9 cellular contexts compared by ENCODE assay signal in genomic region chr11:83072689-83073242, GRCh38. TPM values are rescaled to one million over a fixed set of nuclear protein-coding genes. Genes with fewer than 3 reads are reported as not detected.
DNase-seq lines count a peak whose midpoint lies in the region; ATAC-seq and TF ChIP-seq lines count a peak whose summit lies in the region.
"Had no signal": no experiment of that assay in that cellular context is flagged by ENCODE, and none has a peak within 500 bp of the region (broad histone marks: within the 10 kb centered on the region; RNA-seq: fewer than 3 reads in every experiment).

No MANE protein-coding gene starts in this region.

- no peaks in the 10 kb centered on the region for H3K9me3 Mint-ChIP-seq in naive thymus-derived CD4-positive, alpha-beta T cell
- H3K9me3 Mint-ChIP-seq: IgD-negative memory B cell had no signal

- no peak for TF ChIP-seq CTCF in dorsolateral prefrontal cortex (IDR thresholded peaks at IDR 0.05 in 54 of 56, conservative IDR thresholded peaks at IDR 0.05 in 2 of 56; ENCODE audit: low read depth in 1 of 56, partially characterized antibody in 56 of 56)

- H3K4me1 Mint-ChIP-seq in naive thymus-derived CD4-positive, alpha-beta T cell = peaks cover 6 to 44% (median 22%) of the 10 kb centered on the region in 7 donors

- ATAC-seq in naive thymus-derived CD4-positive, alpha-beta T cell = no peak
- ATAC-seq in GM19463 (IDR thresholded peaks at IDR 0.05; ENCODE audit: unreplicated experiment) = no peak

- no peak overlapping the region for H3K4me3 Mint-ChIP-seq in naive thymus-derived CD4-positive, alpha-beta T cell
- H3K4me3 Mint-ChIP-seq: IgD-negative memory B cell had no signal

- H3K36me3 Mint-ChIP-seq in naive thymus-derived CD4-positive, alpha-beta T cell = peaks cover 0 to 27% (median 18%) of the 10 kb centered on the region in 5 donors

- H3K27me3 ChIP-seq in BLaER1 treated with 17β-estradiol and CSF1 and Interleukin-3, amounts not matched to agents 10 nM and 100 nM = peaks cover 27 to 35% (median 33%) of the 10 kb centered on the region in 11 experiments
- no peaks in the 10 kb centered on the region for H3K27me3 ChIP-seq in HUES6 (ENCODE audit: control insufficient read depth, insufficient read depth, low read length)
- no peaks in the 10 kb centered on the region for H3K27me3 ChIP-seq in dorsolateral prefrontal cortex
- H3K27me3 ChIP-seq in naive thymus-derived CD4-positive, alpha-beta T cell (ENCODE audit: control insufficient read depth in 2 of 2, insufficient read depth in 2 of 2, low read length in 2 of 2) = no peaks in the 10 kb centered on the region

- H3K4me2 ChIP-seq in BLaER1 treated with 17β-estradiol and CSF1 and Interleukin-3, amounts not matched to agents 10 nM and 100 nM = peak overlapping the region; percentile 79 to 99 (median 95)

- peak overlapping the region; percentile 73 to 96 (median 80) for H3K4me3 ChIP-seq in BLaER1 treated with 17β-estradiol and CSF1 and Interleukin-3, amounts not matched to agents 10 nM and 100 nM
- peak overlapping the region; percentile 85 for H3K4me3 ChIP-seq in HUES6 (ENCODE audit: low read depth, low read length)
- peak overlapping the region; percentile 61 to 96 (median 86) for H3K4me3 ChIP-seq in dorsolateral prefrontal cortex
- peak overlapping the region; percentile 89 for H3K4me3 ChIP-seq in naive thymus-derived CD4-positive, alpha-beta T cell (ENCODE audit: low read length)

- no peaks in the 10 kb centered on the region for H3K9me3 ChIP-seq in BLaER1 treated with 17β-estradiol and CSF1 and Interleukin-3, amounts not matched to agents 10 nM and 100 nM (replicated peaks in 1 of 11)
- no peaks in the 10 kb centered on the region for H3K9me3 ChIP-seq in HUES6 (ENCODE audit: control insufficient read depth, insufficient read depth, low read depth, low read length)
- H3K9me3 ChIP-seq in naive thymus-derived CD4-positive, alpha-beta T cell (ENCODE audit: control insufficient read depth in 2 of 3, low read length in 3 of 3) = no peaks in the 10 kb centered on the region

- H3K27ac ChIP-seq in BLaER1 treated with 17β-estradiol and CSF1 and Interleukin-3, amounts not matched to agents 10 nM and 100 nM = peak overlapping the region; percentile 92 to 99 (median 97)
- peak overlapping the region; percentile 85 for H3K27ac ChIP-seq in HUES6 (ENCODE audit: low read depth, low read length)
- peak overlapping the region in 57 of 59 donors; percentile 32 to 98 (median 93) for H3K27ac ChIP-seq in dorsolateral prefrontal cortex
- peak overlapping the region; percentile 92 for H3K27ac ChIP-seq in naive thymus-derived CD4-positive, alpha-beta T cell (ENCODE audit: low read depth, low read length)

- peaks cover 0 to 14% (median 0%) of the 10 kb centered on the region in 11 experiments; a peak in 7 of 22 replicates for H4K20me1 ChIP-seq in BLaER1 treated with 17β-estradiol and CSF1 and Interleukin-3, amounts not matched to agents 10 nM and 100 nM

- peaks cover 20 to 50% (median 36%) of the 10 kb centered on the region in 11 experiments for H3K36me3 ChIP-seq in BLaER1 treated with 17β-estradiol and CSF1 and Interleukin-3, amounts not matched to agents 10 nM and 100 nM
- H3K36me3 ChIP-seq in HUES6 (ENCODE audit: control insufficient read depth, insufficient read depth, low read length) = peaks cover 25% of the 10 kb centered on the region
- peaks cover 0 to 5% (median 0%) of the 10 kb centered on the region in 3 experiments for H3K36me3 ChIP-seq in naive thymus-derived CD4-positive, alpha-beta T cell (ENCODE audit: control insufficient read depth in 2 of 3, insufficient read depth in 3 of 3, low read length in 3 of 3)

- peaks cover 22 to 45% (median 28%) of the 10 kb centered on the region in 10 experiments for H3K4me1 ChIP-seq in BLaER1 treated with 17β-estradiol and CSF1 and Interleukin-3, amounts not matched to agents 10 nM and 100 nM
- H3K4me1 ChIP-seq in HUES6 (ENCODE audit: control insufficient read depth, insufficient read depth, low read length) = peaks cover 24% of the 10 kb centered on the region
- H3K4me1 ChIP-seq in naive thymus-derived CD4-positive, alpha-beta T cell (ENCODE audit: control insufficient read depth in 2 of 2, insufficient read depth in 2 of 2, low read length in 2 of 2) = peaks cover 26 to 33% of the 10 kb centered on the region in 2 donors

- intact Hi-C loops in dorsolateral prefrontal cortex (cut with DNase I) = loop anchor here (1.0 to 5.0 kb wide), 9 partner anchors 40 to 355 kb away; partner anchors contain the start of genes CCDC90B (in 2 of the 2), DDIAS (in 2 of the 2), PRCP (in 2 of the 2) and ANKRD42 (in 1 of the 2)
- intact Hi-C loops in naive thymus-derived CD4-positive, alpha-beta T cell (cut with micrococcal nuclease) = loop anchor here (1.0 to 5.0 kb wide), 6 partner anchors 15 to 355 kb away; partner anchors contain the start of gene ANKRD42 (in 1 of the 2)

- H3K27me3 Mint-ChIP-seq in naive thymus-derived CD4-positive, alpha-beta T cell = peaks cover 0 to 4% (median 0%) of the 10 kb centered on the region in 5 donors
- H3K27me3 Mint-ChIP-seq: IgD-negative memory B cell had no signal

- CTCF ChIA-PET in naive thymus-derived CD4-positive, alpha-beta T cell (lab: Charles Lee) = interaction anchor here (0.6 to 1.6 kb wide), 4 partner anchors 84 to 206 kb away, joined by 3 to 5 read pairs (median 4); partner anchors contain the start of gene PCF11

- no peak overlapping the region for H3K27ac Mint-ChIP-seq in naive thymus-derived CD4-positive, alpha-beta T cell
- H3K27ac Mint-ChIP-seq: IgD-negative memory B cell had no signal

- POLR2A ChIA-PET in naive thymus-derived CD4-positive, alpha-beta T cell (lab: Charles Lee) = interaction anchor here (1.0 to 7.8 kb wide), 20 partner anchors 10 to 172 kb away, joined by 3 to 140 read pairs (median 6); partner anchors contain the start of genes ANKRD42, DDIAS, PCF11 and PRCP

- peak overlapping the region; percentile 92 to 99 (median 96) for H3K9ac ChIP-seq in BLaER1 treated with 17β-estradiol and CSF1 and Interleukin-3, amounts not matched to agents 10 nM and 100 nM
- H3K9ac ChIP-seq in HUES6 (ENCODE audit: low read length) = peak overlapping the region; percentile 94

- no peak for DNase-seq in dorsolateral prefrontal cortex
- no peak for DNase-seq in naive thymus-derived CD4-positive, alpha-beta T cell
- DNase-seq in HT-29 (ENCODE audit: low spot score) = no peak
- no peak for DNase-seq in NCI-H2171 treated with DMSO at 0.1 percent for 48 hours (lab: John Stamatoyannopoulos, UW)
- DNase-seq in nucleus accumbens (lab: John Stamatoyannopoulos, UW) = no peak

RNA-seq across cellular contexts. Expression of gene RAB30, which starts 1.1 kb away (rescaled TPM):
- 100 to 1,000 TPM in 7 of 120 experiments, 10 to 100 TPM in 113; 47.5 to 117 (median 77.0) TPM for total RNA-seq in dorsolateral prefrontal cortex
- 10 to 100 TPM in 4 of 5 experiments, 1 to 10 TPM in 1; 7.4 to 50.2 (median 24.7) TPM for total RNA-seq in naive thymus-derived CD4-positive, alpha-beta T cell
- polyA plus RNA-seq in naive thymus-derived CD4-positive, alpha-beta T cell = 10 to 100 TPM; 14.1 to 22.9 TPM
- total RNA-seq in HT-29 (2014; rRNA removed; shearing (Covaris generic)) = 1.1 and 1.2 TPM in 2 replicates
